7 cellular contexts compared by ENCODE assay signal in genomic region chr20:62303327-62304226, GRCh38. TPM values are rescaled to one million over a fixed set of nuclear protein-coding genes. Genes with fewer than 3 reads are reported as not detected.
DNase-seq lines count a peak whose midpoint lies in the region; ATAC-seq and TF ChIP-seq lines count a peak whose summit lies in the region.

No MANE protein-coding gene starts in this region.

- ATAC-seq in HG02943 (IDR thresholded peaks at IDR 0.05; ENCODE audit: low read depth, unreplicated experiment) (peak; percentile 3), omental fat pad (ENCODE audit: low FRiP score) (peak; percentile 8), GM18502 (IDR thresholded peaks at IDR 0.05; ENCODE audit: poor library complexity, unreplicated experiment) (no peak)

- TF ChIP-seq CTCF in GM12875 (IDR thresholded peaks at IDR 0.05; ENCODE audit: borderline replicate concordance, insufficient read depth, low read depth, low read length), result no peak
- no peak for TF ChIP-seq CTCF in VCaP (conservative IDR thresholded peaks at IDR 0.05)
- no peak for TF ChIP-seq CTCF in omental fat pad (IDR thresholded peaks at IDR 0.05)

- DNase-seq in fibroblast of peridontal ligament (ENCODE audit: extremely low read depth), result peak; percentile 5
- DNase-seq in omental fat pad (ENCODE audit: low spot score), result no peak
- no peak for DNase-seq in hippocampal formation (lab: John Stamatoyannopoulos, UW)

- peak overlapping the region; percentile 98 for H3K27ac ChIP-seq in VCaP

- peak overlapping the region; percentile 71 for H3K4me3 ChIP-seq in GM12875 (ENCODE audit: low read depth, low read length)

RNA-seq across cellular contexts. Expression of gene ADRM1, which starts 0.8 kb away (rescaled TPM):
- total RNA-seq in omental fat pad, result 100 to 1,000 TPM in 3 of 4 donors, 10 to 100 TPM in 1; 97.7 to 164 (median 111) TPM
